Comparison of ENCODE assay signal across 16 cellular contexts in genomic region chr2:239834143-239834542, GRCh38.
"Had no signal": no experiment of that assay in that cellular context is flagged by ENCODE, and none has a peak within 500 bp of the region (broad histone marks: within the 10 kb centered on the region; RNA-seq: fewer than 3 reads in every experiment).

No MANE protein-coding gene starts in this region.

- H3K27ac ChIP-seq: breast epithelium, dorsolateral prefrontal cortex, esophagus muscularis mucosa, left lung, neural progenitor cell had no signal

- H3K4me3 ChIP-seq: breast epithelium, dorsolateral prefrontal cortex, esophagus muscularis mucosa, left lung, neural progenitor cell, smooth muscle cell had no signal

- H3K9ac ChIP-seq: neural progenitor cell had no signal

- H3K27me3 ChIP-seq: breast epithelium, dorsolateral prefrontal cortex, esophagus muscularis mucosa, neural progenitor cell had no signal

- H3K4me1 Mint-ChIP-seq: activated naive CD8-positive, alpha-beta T cell treated with anti-CD3 and anti-CD28 coated beads for 36 hours; stimulated activated memory B cell treated with anti-CD40 and anti-IgM and Interleukin-4, amounts not matched to agents 10 μg/mL and 1 μg/mL and 100 μg/mL, for 72 hours had no signal

- H3K27ac Mint-ChIP-seq: activated naive CD8-positive, alpha-beta T cell treated with anti-CD3 and anti-CD28 coated beads for 36 hours; activated T-cell treated with anti-CD3 and anti-CD28 coated beads, Interleukin-2, amount 50 U/mL, for 24 hours; neural progenitor cell; stimulated activated memory B cell treated with anti-CD40 and anti-IgM and Interleukin-4, amounts not matched to agents 10 μg/mL and 1 μg/mL and 100 μg/mL, for 72 hours; T-helper 2 cell treated with Interferon-gamma antibody and Interleukin-4, amounts not matched to agents 5 μg/mL and 100 μg/mL, for 36 hours had no signal

- H3K36me3 ChIP-seq: breast epithelium, esophagus muscularis mucosa, left lung, neural progenitor cell had no signal

- ATAC-seq: left lung; right cardiac atrium; stimulated activated memory B cell treated with anti-CD40 and anti-IgM and Interleukin-4, amounts not matched to agents 10 μg/mL and 1 μg/mL and 100 μg/mL, for 72 hours had no signal

- H3K9me3 Mint-ChIP-seq: activated naive CD8-positive, alpha-beta T cell treated with anti-CD3 and anti-CD28 coated beads for 36 hours; activated T-cell treated with anti-CD3 and anti-CD28 coated beads, Interleukin-2, amount 50 U/mL, for 24 hours had no signal

- DNase-seq: activated gamma-delta T cell treated with Interleukin-2 at 50 U/mL for 16 hours; activated naive CD8-positive, alpha-beta T cell treated with anti-CD3 and anti-CD28 coated beads for 36 hours; mesenchymal stem cell; right cardiac atrium; substantia nigra; SW 1271; trophoblast cell had no signal

- H3K36me3 Mint-ChIP-seq: activated naive CD8-positive, alpha-beta T cell treated with anti-CD3 and anti-CD28 coated beads for 36 hours; neural progenitor cell had no signal

- H3K4me3 Mint-ChIP-seq: activated naive CD8-positive, alpha-beta T cell treated with anti-CD3 and anti-CD28 coated beads for 36 hours; activated T-cell treated with anti-CD3 and anti-CD28 coated beads, Interleukin-2, amount 50 U/mL, for 24 hours; neural progenitor cell; stimulated activated memory B cell treated with anti-CD40 and anti-IgM and Interleukin-4, amounts not matched to agents 10 μg/mL and 1 μg/mL and 100 μg/mL, for 72 hours; T-helper 2 cell treated with Interferon-gamma antibody and Interleukin-4, amounts not matched to agents 5 μg/mL and 100 μg/mL, for 36 hours had no signal

- H3K4me1 ChIP-seq: breast epithelium had no signal
